Comparison of ENCODE assay signal across 8 cellular contexts in genomic region chrX:153688534-153688899, GRCh38. TPM values are rescaled to one million over a fixed set of nuclear protein-coding genes. Genes with fewer than 3 reads are reported as not detected.
A peak's percentile ranks its signal among the peaks of the same experiment; 100 is the strongest.
DNase-seq lines count a peak whose midpoint lies in the region; ATAC-seq, FAIRE-seq and TF ChIP-seq lines count a peak whose summit lies in the region.
"Had no signal": no experiment of that assay in that cellular context is flagged by ENCODE, and none has a peak within 500 bp of the region (broad histone marks: within the 10 kb centered on the region; RNA-seq: fewer than 3 reads in every experiment).

No MANE protein-coding gene starts in this region.

- H3K4me1 ChIP-seq in IMR-90 (ENCODE audit: control insufficient read depth, insufficient read depth, low read length), result peaks cover 9% of the 10 kb centered on the region
- no peaks in the 10 kb centered on the region for H3K4me1 ChIP-seq in small intestine (ENCODE audit: control insufficient read depth in 2 of 2, insufficient read depth in 1 of 2, low read depth in 1 of 2, low read length in 1 of 2)

- H3K9ac ChIP-seq in IMR-90 (ENCODE audit: low read depth, low read length), result peak overlapping the region; percentile 69; the same call in 1 of the 2 replicates

- H3K36me3 ChIP-seq in IMR-90 (ENCODE audit: control insufficient read depth, insufficient read depth, low read length) (peaks cover 4% of the 10 kb centered on the region), small intestine (ENCODE audit: control insufficient read depth in 2 of 2, insufficient read depth in 2 of 2, low read length in 2 of 2) (no peaks in the 10 kb centered on the region)

- no peak overlapping the region for H3K23ac ChIP-seq in IMR-90 (ENCODE audit: low read depth, low read length)

- TF ChIP-seq POLR2A in IMR-90 (IDR thresholded peaks at IDR 0.05; ENCODE audit: low read depth, low read length), result no peak

- H2BK5ac ChIP-seq in IMR-90 (ENCODE audit: low read depth, low read length, poor library complexity, severe bottlenecking), result peak overlapping the region; percentile 26

- no peak overlapping the region for H2BK15ac ChIP-seq in IMR-90 (ENCODE audit: low read depth, low read length)

- CTCF ChIA-PET in IMR-90 (lab: Yijun Ruan, JAX), result no interaction called here

- H3K9me1 ChIP-seq in IMR-90 (ENCODE audit: insufficient read depth, low read length), result peaks cover 5% of the 10 kb centered on the region; the same call in 1 of the 2 replicates

- H3K27ac ChIP-seq in IMR-90 (ENCODE audit: insufficient read depth, low read length) (no peak overlapping the region), small intestine (ENCODE audit: low read depth in 1 of 2, low read length in 1 of 2) (peak overlapping the region in 1 of 2 donors; percentile 42)

- no peak for TF ChIP-seq CTCF in IMR-90 (conservative IDR thresholded peaks at IDR 0.05; ENCODE audit: low read depth, low read length)
- no peak for TF ChIP-seq CTCF in epithelial cell of proximal tubule (conservative IDR thresholded peaks at IDR 0.05; ENCODE audit: low read depth, low read length)

- intact Hi-C loops in IMR-90 (cut with micrococcal nuclease), result no loop called here

- DNase-seq in IMR-90 (no peak), epithelial cell of proximal tubule (ENCODE audit: low read depth) (no peak), small intestine (no peak), GM19239 (ENCODE audit: insufficient read length, low spot score) (no peak), glomerular visceral epithelial cell (ENCODE audit: extremely low spot score) (no peak)
- DNase-seq: activated CD4-positive, alpha-beta T cell treated with anti-CD3 and anti-CD28 coated beads for 36 hours had no signal

- no peak overlapping the region for H2AK5ac ChIP-seq in IMR-90 (ENCODE audit: low read depth, low read length)

- no TSS peak for BruUV-seq in IMR-90 (replicated peaks; lab: Mats Ljungman, UMichigan)

- WGBS in IMR-90 (ENCODE audit: extremely low coverage in 2 of 2, insufficient read length in 1 of 2), 2 experiments, result 17% methylated on average over 17 of the region's 52 CpGs; no CpG with 5 or more reads in 1 of the 2 experiments
- 1 to 35% methylated on average over 24 to 52 of the region's 52 CpGs; no CpG with 5 or more reads in 1 of the 3 donors for WGBS in small intestine, 3 donors

- dilution Hi-C loops in IMR-90 (cut with HindIII; ENCODE audit: low sequenced_read_pairs, unreplicated experiment), result no loop called here

- H3K18ac ChIP-seq in IMR-90 (ENCODE audit: low read depth, low read length), result no peak overlapping the region

- H3K9me3 ChIP-seq in IMR-90 (ENCODE audit: control insufficient read depth, insufficient read depth, low read length) (peaks cover 5% of the 10 kb centered on the region; the same call in 1 of the 2 replicates), small intestine (ENCODE audit: control insufficient read depth, low read depth) (no peaks in the 10 kb centered on the region)

- POLR2A ChIA-PET in IMR-90 (lab: Charles Lee; ENCODE audit: unreplicated experiment), result no interaction called here

- no peak overlapping the region for H4K8ac ChIP-seq in IMR-90 (ENCODE audit: low read depth in 2 of 2, low read length in 2 of 2)

- no peak overlapping the region for H3K14ac ChIP-seq in IMR-90 (replicated peaks; ENCODE audit: low read depth, low read length)

- H3K79me1 ChIP-seq in IMR-90 (ENCODE audit: low read depth in 1 of 2, low read length in 2 of 2), result 0 out of 4 replicates have a peak, but pooled peaks cover 0 to 6% of the 10 kb centered on the region in 2 experiments

- no peak overlapping the region for H2BK20ac ChIP-seq in IMR-90 (ENCODE audit: low read depth, low read length)

- H4K5ac ChIP-seq in IMR-90 (ENCODE audit: low read depth, low read length), result no peak overlapping the region

- H3K27me3 ChIP-seq in IMR-90 (ENCODE audit: control insufficient read depth, insufficient read depth, low read length) (no peaks in the 10 kb centered on the region; the same call in 1 of the 2 replicates), small intestine (ENCODE audit: control insufficient read depth in 2 of 2, insufficient read depth in 2 of 2, low read length in 2 of 2) (no peaks in the 10 kb centered on the region)

- H3K56ac ChIP-seq in IMR-90 (ENCODE audit: extremely low read depth, insufficient read depth, low read length), result no peak overlapping the region

- no peak for TF ChIP-seq RAD21 in IMR-90 (IDR thresholded peaks at IDR 0.05; ENCODE audit: low read length)

- no peak overlapping the region for H2AFZ ChIP-seq in IMR-90 (replicated peaks; ENCODE audit: low read length, poor library complexity)

- no peak overlapping the region for H4K91ac ChIP-seq in IMR-90 (ENCODE audit: insufficient read depth, low read depth, low read length)

- peak overlapping the region; percentile 82 for H3K4me2 ChIP-seq in IMR-90 (ENCODE audit: low read depth, low read length)

- in situ Hi-C loops in IMR-90 (cut with MboI; ENCODE audit: low sequenced_read_pairs), result no loop called here

- no peak overlapping the region for H2BK120ac ChIP-seq in IMR-90 (ENCODE audit: low read depth, low read length)

- no peak overlapping the region for H2AK9ac ChIP-seq in IMR-90 (replicated peaks; ENCODE audit: low read depth, low read length, poor library complexity)

- ATAC-seq in IMR-90 (ENCODE audit: low read depth) (peak; percentile 1; the same call in 1 of the 2 replicates), GM19463 (IDR thresholded peaks at IDR 0.05; ENCODE audit: unreplicated experiment) (no peak)

- no peak overlapping the region for H3K4ac ChIP-seq in IMR-90 (ENCODE audit: low read depth, low read length)

- H4K20me1 ChIP-seq in IMR-90 (ENCODE audit: insufficient read depth, low read length), result peaks cover 12% of the 10 kb centered on the region

- H3K4me3 ChIP-seq in IMR-90 (ENCODE audit: insufficient read depth, low read depth, low read length) (peak overlapping the region; percentile 96), epithelial cell of proximal tubule (ENCODE audit: low read depth, low read length) (peak overlapping the region; percentile 51), small intestine (ENCODE audit: low read depth in 1 of 2, low read length in 2 of 2) (peak overlapping the region; percentile 41 to 71)

- FAIRE-seq in small intestine (lab: Jason Lieb, UNC), result no peak
- FAIRE-seq in GM19239 (lab: Jason Lieb, UNC), result no peak

TF ChIP-seq in IMR-90, 13 proteins besides CTCF, POLR2A, EP300 and RAD21 (continues in another document):
- no peak for TF ChIP-seq MAFK (IDR thresholded peaks at IDR 0.05; ENCODE audit: low read depth, low read length)
- TF ChIP-seq RCOR1 (IDR thresholded peaks at IDR 0.05; ENCODE audit: insufficient replicate concordance, low read length), result no peak
- TF ChIP-seq, protein P1, sequence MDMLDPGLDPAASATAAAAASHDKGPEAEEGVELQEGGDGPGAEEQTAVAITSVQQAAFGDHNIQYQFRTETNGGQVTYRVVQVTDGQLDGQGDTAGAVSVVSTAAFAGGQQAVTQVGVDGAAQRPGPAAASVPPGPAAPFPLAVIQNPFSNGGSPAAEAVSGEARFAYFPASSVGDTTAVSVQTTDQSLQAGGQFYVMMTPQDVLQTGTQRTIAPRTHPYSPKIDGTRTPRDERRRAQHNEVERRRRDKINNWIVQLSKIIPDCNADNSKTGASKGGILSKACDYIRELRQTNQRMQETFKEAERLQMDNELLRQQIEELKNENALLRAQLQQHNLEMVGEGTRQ (IDR thresholded peaks at IDR 0.05; ENCODE audit: low read depth, low read length), result no peak
- no peak for TF ChIP-seq CEBPB (IDR thresholded peaks at IDR 0.05; ENCODE audit: low read depth, low read length)
- TF ChIP-seq NFE2L2 (IDR thresholded peaks at IDR 0.05; ENCODE audit: low read depth, low read length), result no peak
- no peak for TF ChIP-seq MXI1 (IDR thresholded peaks at IDR 0.05; ENCODE audit: borderline replicate concordance, low read depth, low read length)
- no peak for TF ChIP-seq BHLHE40 (IDR thresholded peaks at IDR 0.05; ENCODE audit: low read depth, low read length)
- no peak for TF ChIP-seq RFX5 (IDR thresholded peaks at IDR 0.05; ENCODE audit: low read depth, low read length)
- TF ChIP-seq MAZ (IDR thresholded peaks at IDR 0.05; ENCODE audit: borderline replicate concordance, low read depth, low read length), result no peak

RNA-seq across cellular contexts. Expression of gene SLC6A8, which starts 0.8 kb away (rescaled TPM):
- 6.7 and 7.2 TPM in 2 replicates for total RNA-seq in IMR-90 (2012; rRNA removed)
- polyA plus RNA-seq in IMR-90 (2012; rRNA removed), result 21.1 and 25.5 TPM in 2 replicates
- 15.6 and 31.1 TPM in 2 replicates for polyA plus RNA-seq in IMR-90 (2012; cell fraction: cytosol; rRNA removed)
- polyA plus RNA-seq in IMR-90 (2012; cell fraction: nucleus; rRNA removed; ENCODE audit: low replicate concordance), result 48.5 and 108 TPM in 2 replicates
- total RNA-seq in epithelial cell of proximal tubule, result 20.0 and 30.5 TPM in 2 replicates
- 10 to 100 TPM; 34.0 to 74.9 (median 43.5) TPM for polyA plus RNA-seq in small intestine

RNA-seq across cellular contexts. Expression of gene PNCK, which starts 14.9 kb away (rescaled TPM):
- 0.18 TPM in 1 of 2 replicates, not detected in the other for total RNA-seq in IMR-90 (2012; rRNA removed)
- 0.13 and 0.22 TPM in 2 replicates for polyA plus RNA-seq in IMR-90 (2012; rRNA removed)
- 0.22 TPM in 2 replicates for polyA plus RNA-seq in IMR-90 (2012; cell fraction: cytosol; rRNA removed)
- 2.2 and 2.5 TPM in 2 replicates for polyA plus RNA-seq in IMR-90 (2012; cell fraction: nucleus; rRNA removed; ENCODE audit: low replicate concordance)
- total RNA-seq in epithelial cell of proximal tubule, result 0.86 TPM in 1 of 2 replicates, not detected in the other
- 1 to 10 TPM in 2 of 3 donors, not detected in 1; 1.1 to 1.4 TPM for polyA plus RNA-seq in small intestine

RNA-seq across cellular contexts. Expression of gene BCAP31, which starts 35.7 kb away (rescaled TPM):
- total RNA-seq in IMR-90 (2012; rRNA removed) (166 and 244 TPM in 2 replicates), epithelial cell of proximal tubule (155 and 163 TPM in 2 replicates)
- polyA plus RNA-seq in IMR-90 (2012; rRNA removed) (125 and 131 TPM in 2 replicates), small intestine (100 to 1,000 TPM in 1 of 3 donors, 10 to 100 TPM in 2; 68.4 to 243 (median 81.0) TPM)
- 118 and 139 TPM in 2 replicates for polyA plus RNA-seq in IMR-90 (2012; cell fraction: cytosol; rRNA removed)
- 56.8 and 80.0 TPM in 2 replicates for polyA plus RNA-seq in IMR-90 (2012; cell fraction: nucleus; rRNA removed; ENCODE audit: low replicate concordance)

RNA-seq across cellular contexts. Expression of gene ABCD1, which starts 36.1 kb away (rescaled TPM):
- total RNA-seq in IMR-90 (2012; rRNA removed), result 4.3 and 4.7 TPM in 2 replicates
- 7.0 and 8.3 TPM in 2 replicates for polyA plus RNA-seq in IMR-90 (2012; rRNA removed)
- polyA plus RNA-seq in IMR-90 (2012; cell fraction: cytosol; rRNA removed), result 7.5 and 11.5 TPM in 2 replicates
- polyA plus RNA-seq in IMR-90 (2012; cell fraction: nucleus; rRNA removed; ENCODE audit: low replicate concordance), result 11.4 and 27.2 TPM in 2 replicates
- 8.2 and 12.6 TPM in 2 replicates for total RNA-seq in epithelial cell of proximal tubule
- 10 to 100 TPM; 10.1 to 37.3 (median 26.5) TPM for polyA plus RNA-seq in small intestine

RNA-seq across cellular contexts. Expression of gene DUSP9, which starts 41.5 kb away (rescaled TPM):
- under 0.01 TPM in 2 replicates for total RNA-seq in IMR-90 (2012; rRNA removed)
- polyA plus RNA-seq in IMR-90 (2012; rRNA removed), result 0.09 and 0.16 TPM in 2 replicates
- polyA plus RNA-seq in IMR-90 (2012; cell fraction: cytosol; rRNA removed), result 0.05 and 0.20 TPM in 2 replicates
- 0.05 and 0.16 TPM in 2 replicates for polyA plus RNA-seq in IMR-90 (2012; cell fraction: nucleus; rRNA removed; ENCODE audit: low replicate concordance)
- total RNA-seq in epithelial cell of proximal tubule, result 3.1 and 5.9 TPM in 2 replicates
- under 1 TPM in 1 of 3 donors, not detected in 2; 0.06 TPM for polyA plus RNA-seq in small intestine
- total RNA-seq: mononuclear cell had no signal
